Comparison of ENCODE assay signal across 35 cellular contexts in genomic region chr2:240129731-240130392, GRCh38. TPM values are rescaled to one million over a fixed set of nuclear protein-coding genes. Genes with fewer than 3 reads are reported as not detected.
DNase-seq lines count a peak whose midpoint lies in the region; ATAC-seq and TF ChIP-seq lines count a peak whose summit lies in the region.
"Had no signal": no experiment of that assay in that cellular context is flagged by ENCODE, and none has a peak within 500 bp of the region (broad histone marks: within the 10 kb centered on the region; RNA-seq: fewer than 3 reads in every experiment).

No MANE protein-coding gene starts in this region.

- intact Hi-C loops in natural killer cell (cut with micrococcal nuclease), result no loop called here
- intact Hi-C loops in posterior vena cava (cut with DNase I), result no loop called here
- intact Hi-C loops in gastrocnemius medialis (cut with DNase I; ENCODE audit: low total_unique reads), result loop anchor here (10.0 kb wide), 1 partner anchor 305 kb away; the partner anchor contains the start of gene GPC1

- peaks cover 11 to 13% of the 10 kb centered on the region in 2 donors for H3K4me1 Mint-ChIP-seq in natural killer cell
- H3K4me1 Mint-ChIP-seq in natural killer cell treated with Interleukin-12 subunit alpha and Interleukin-12 subunit beta and Interleukin-15 and Interleukin-18, amount 100 ng/mL, for 72 hours (ENCODE audit: low read depth in 2 of 2), result peaks cover 8 to 14% of the 10 kb centered on the region in 2 donors
- peaks cover 11% of the 10 kb centered on the region for H3K4me1 Mint-ChIP-seq in activated CD8-positive, alpha-beta T cell treated with anti-CD3 and anti-CD28 coated beads, Interleukin-2, amount 10 ng/mL, durations not matched to agents 7 days and 5 days (ENCODE audit: low read depth)

- no peak overlapping the region for H3K4me3 Mint-ChIP-seq in natural killer cell
- no peak overlapping the region for H3K4me3 Mint-ChIP-seq in natural killer cell treated with Interleukin-12 subunit alpha and Interleukin-12 subunit beta and Interleukin-15 and Interleukin-18, amount 100 ng/mL, for 72 hours
- H3K4me3 Mint-ChIP-seq in activated CD8-positive, alpha-beta T cell treated with anti-CD3 and anti-CD28 coated beads, Interleukin-2, amount 10 ng/mL, durations not matched to agents 7 days and 5 days, result no peak overlapping the region
- H3K4me3 Mint-ChIP-seq: activated naive CD8-positive, alpha-beta T cell; activated T-helper 1 cell treated with anti-CD3 and anti-CD28 coated beads, Interleukin-12 subunit alpha, Interleukin-12 subunit beta, Interleukin-2, Interleukin-4 antibody, amounts not matched to agents 30 ng/mL and 10 ng/mL and 1 ng/mL, durations not matched to agents 14 hours and 24 hours and 36 hours; CD4-positive, CD25-positive, alpha-beta regulatory T cell; stimulated activated naive B cell treated with anti-CD40 and anti-IgM and Interleukin-4, amounts not matched to agents 10 μg/mL and 1 μg/mL and 100 μg/mL, for 72 hours had no signal

- in situ Hi-C loops in gastrocnemius medialis (cut with MboI; ENCODE audit: low sequenced_read_pairs in 4 of 4), result loop anchor here in 1 of 4 donors (25.0 kb wide), 1 partner anchor 1093 kb away; no protein-coding TSS in a partner anchor

- no peaks in the 10 kb centered on the region for H3K9me3 ChIP-seq in gastrocnemius medialis
- H3K9me3 ChIP-seq: A549, ascending aorta, colonic mucosa, left lung, neutrophil, prostate gland had no signal

- H3K4me3 ChIP-seq in gastrocnemius medialis, result no peak overlapping the region
- H3K4me3 ChIP-seq: A549, ascending aorta, colonic mucosa, left lung, PC-9, prostate gland had no signal

- TF ChIP-seq CTCF in natural killer cell (IDR thresholded peaks at IDR 0.05) (no peak), gastrocnemius medialis (IDR thresholded peaks at IDR 0.05 in 4 of 5, conservative IDR thresholded peaks at IDR 0.05 in 1 of 5) (no peak)

- H3K27ac ChIP-seq in gastrocnemius medialis, result no peak overlapping the region
- H3K27ac ChIP-seq: A549, ascending aorta, colonic mucosa, left lung, neutrophil, PC-9, prostate gland had no signal

- DNase-seq in activated CD8-positive, alpha-beta memory T cell treated with anti-CD3 and anti-CD28 coated beads, Interleukin-2, amount 50 U/mL, for 48 hours, result peak; percentile 36
- no peak for DNase-seq in activated CD8-positive, alpha-beta memory T cell treated with anti-CD3 and anti-CD28 coated beads, Interleukin-2, amount 50 U/mL, for 4 hours
- DNase-seq in natural killer cell (peak; percentile 6), posterior vena cava (ENCODE audit: low spot score) (peak; percentile 70), gastrocnemius medialis (no peak)
- no peak for DNase-seq in natural killer cell treated with Interleukin-12 subunit alpha and Interleukin-12 subunit beta and Interleukin-15 and Interleukin-18, amount 100 ng/mL, for 72 hours (ENCODE audit: low spot score)
- no peak for DNase-seq in activated CD8-positive, alpha-beta T cell treated with anti-CD3 and anti-CD28 coated beads, Interleukin-2, amount 10 ng/mL, durations not matched to agents 7 days and 5 days
- DNase-seq: activated CD4-positive, alpha-beta T cell treated with anti-CD3 and anti-CD28 coated beads for 1 hour; Calu3; CD4-positive, CD25-positive, alpha-beta regulatory T cell; colonic mucosa; DMS79 treated with DMSO at 0.1 percent for 48 hours; effector CD8-positive, alpha-beta T cell; erythroblast; GF-D8; glutamatergic neuron; NCI-H1436; NCI-H2081; NCI-H2227 treated with DMSO at 0.1 percent for 48 hours; NCI-H526 treated with DMSO at 0.1 percent for 48 hours; PC-9; SHP77 treated with DMSO at 0.1 percent for 48 hours; stimulated activated naive B cell treated with anti-CD40 and anti-IgM and Interleukin-4, amounts not matched to agents 10 μg/mL and 1 μg/mL and 100 μg/mL, for 72 hours; T-helper 2 cell had no signal

- peaks cover 0 to 38% of the 10 kb centered on the region in 2 donors for H3K36me3 ChIP-seq in gastrocnemius medialis

- CTCF ChIA-PET in activated CD8-positive, alpha-beta T cell treated with anti-CD3 and anti-CD28 coated beads, Interleukin-2, amount 10 ng/mL, durations not matched to agents 7 days and 5 days (lab: Charles Lee), result no interaction called here

- POLR2A ChIA-PET in activated CD8-positive, alpha-beta T cell treated with anti-CD3 and anti-CD28 coated beads, Interleukin-2, amount 10 ng/mL, durations not matched to agents 7 days and 5 days (lab: Charles Lee), result no interaction called here

- no peak for ATAC-seq in natural killer cell
- ATAC-seq in natural killer cell treated with Interleukin-12 subunit alpha and Interleukin-12 subunit beta and Interleukin-15 and Interleukin-18, amount 100 ng/mL, for 72 hours, result no peak
- no peak for ATAC-seq in gastrocnemius medialis
- ATAC-seq in HG03520 (IDR thresholded peaks at IDR 0.05; ENCODE audit: unreplicated experiment), result no peak
- ATAC-seq in activated CD8-positive, alpha-beta T cell treated with anti-CD3 and anti-CD28 coated beads, Interleukin-2, amount 10 ng/mL, durations not matched to agents 7 days and 5 days, result no peak
- ATAC-seq: A549; left lung; stimulated activated naive B cell treated with anti-CD40 and anti-IgM and Interleukin-4, amounts not matched to agents 10 μg/mL and 1 μg/mL and 100 μg/mL, for 72 hours had no signal

- H3K27ac Mint-ChIP-seq in natural killer cell, result no peak overlapping the region
- H3K27ac Mint-ChIP-seq in natural killer cell treated with Interleukin-12 subunit alpha and Interleukin-12 subunit beta and Interleukin-15 and Interleukin-18, amount 100 ng/mL, for 72 hours, result no peak overlapping the region
- no peak overlapping the region for H3K27ac Mint-ChIP-seq in activated CD8-positive, alpha-beta T cell treated with anti-CD3 and anti-CD28 coated beads, Interleukin-2, amount 10 ng/mL, durations not matched to agents 7 days and 5 days
- H3K27ac Mint-ChIP-seq: activated naive CD8-positive, alpha-beta T cell; activated T-helper 1 cell treated with anti-CD3 and anti-CD28 coated beads, Interleukin-12 subunit alpha, Interleukin-12 subunit beta, Interleukin-2, Interleukin-4 antibody, amounts not matched to agents 30 ng/mL and 10 ng/mL and 1 ng/mL, durations not matched to agents 14 hours and 24 hours and 36 hours; CD4-positive, CD25-positive, alpha-beta regulatory T cell; stimulated activated naive B cell treated with anti-CD40 and anti-IgM and Interleukin-4, amounts not matched to agents 10 μg/mL and 1 μg/mL and 100 μg/mL, for 72 hours had no signal

- H3K27me3 ChIP-seq in gastrocnemius medialis, result no peaks in the 10 kb centered on the region
- H3K27me3 ChIP-seq: ascending aorta, colonic mucosa, left lung, neutrophil had no signal

- TF ChIP-seq POLR2A in gastrocnemius medialis (IDR thresholded peaks at IDR 0.05), result no peak

- H3K4me1 ChIP-seq in gastrocnemius medialis, result peaks cover 19 to 29% of the 10 kb centered on the region in 2 donors

- H3K36me3 Mint-ChIP-seq in natural killer cell, result no peaks in the 10 kb centered on the region
- H3K36me3 Mint-ChIP-seq in natural killer cell treated with Interleukin-12 subunit alpha and Interleukin-12 subunit beta and Interleukin-15 and Interleukin-18, amount 100 ng/mL, for 72 hours, result peaks cover 22% of the 10 kb centered on the region
- H3K36me3 Mint-ChIP-seq in activated CD8-positive, alpha-beta T cell treated with anti-CD3 and anti-CD28 coated beads, Interleukin-2, amount 10 ng/mL, durations not matched to agents 7 days and 5 days (ENCODE audit: low read depth), result peaks cover 38% of the 10 kb centered on the region

- H3K9me3 Mint-ChIP-seq in natural killer cell, result no peaks in the 10 kb centered on the region
- H3K9me3 Mint-ChIP-seq in natural killer cell treated with Interleukin-12 subunit alpha and Interleukin-12 subunit beta and Interleukin-15 and Interleukin-18, amount 100 ng/mL, for 72 hours, result no peaks in the 10 kb centered on the region
- H3K9me3 Mint-ChIP-seq in activated CD8-positive, alpha-beta T cell treated with anti-CD3 and anti-CD28 coated beads, Interleukin-2, amount 10 ng/mL, durations not matched to agents 7 days and 5 days (ENCODE audit: insufficient read depth), result no peaks in the 10 kb centered on the region
- H3K9me3 Mint-ChIP-seq: activated T-helper 1 cell treated with anti-CD3 and anti-CD28 coated beads, Interleukin-12 subunit alpha, Interleukin-12 subunit beta, Interleukin-2, Interleukin-4 antibody, amounts not matched to agents 30 ng/mL and 10 ng/mL and 1 ng/mL, durations not matched to agents 14 hours and 24 hours and 36 hours; stimulated activated naive B cell treated with anti-CD40 and anti-IgM and Interleukin-4, amounts not matched to agents 10 μg/mL and 1 μg/mL and 100 μg/mL, for 72 hours had no signal

- no peaks in the 10 kb centered on the region for H3K27me3 Mint-ChIP-seq in natural killer cell (ENCODE audit: low read depth in 2 of 2)
- no peaks in the 10 kb centered on the region for H3K27me3 Mint-ChIP-seq in natural killer cell treated with Interleukin-12 subunit alpha and Interleukin-12 subunit beta and Interleukin-15 and Interleukin-18, amount 100 ng/mL, for 72 hours
- no peaks in the 10 kb centered on the region for H3K27me3 Mint-ChIP-seq in activated CD8-positive, alpha-beta T cell treated with anti-CD3 and anti-CD28 coated beads, Interleukin-2, amount 10 ng/mL, durations not matched to agents 7 days and 5 days (ENCODE audit: low read depth)
- H3K27me3 Mint-ChIP-seq: activated naive CD8-positive, alpha-beta T cell; CD4-positive, CD25-positive, alpha-beta regulatory T cell; stimulated activated naive B cell treated with anti-CD40 and anti-IgM and Interleukin-4, amounts not matched to agents 10 μg/mL and 1 μg/mL and 100 μg/mL, for 72 hours had no signal

RNA-seq across cellular contexts. Expression of gene COPS9, which starts 6.2 kb away (rescaled TPM):
- total RNA-seq in natural killer cell (10 to 100 TPM; 51.5 to 76.5 (median 53.5) TPM), posterior vena cava (100 to 1,000 TPM in 1 of 2 donors, 10 to 100 TPM in 1; 93.3 to 127 TPM), gastrocnemius medialis (100 to 1,000 TPM; 163 to 219 (median 193) TPM)
- total RNA-seq in natural killer cell treated with Interleukin-12 subunit alpha and Interleukin-12 subunit beta and Interleukin-15 and Interleukin-18, amount 100 ng/mL, for 72 hours, result 100 to 1,000 TPM; 117 to 131 TPM
- 100 to 1,000 TPM; 120 to 129 TPM for total RNA-seq in activated CD8-positive, alpha-beta T cell treated with anti-CD3 and anti-CD28 coated beads, Interleukin-2, amount 10 ng/mL, durations not matched to agents 7 days and 5 days

RNA-seq across cellular contexts. Expression of gene OTOS, which starts 10.6 kb away (rescaled TPM):
- total RNA-seq in natural killer cell (not detected), posterior vena cava (not detected), gastrocnemius medialis (not detected)
- not detected for total RNA-seq in natural killer cell treated with Interleukin-12 subunit alpha and Interleukin-12 subunit beta and Interleukin-15 and Interleukin-18, amount 100 ng/mL, for 72 hours
- not detected for total RNA-seq in activated CD8-positive, alpha-beta T cell treated with anti-CD3 and anti-CD28 coated beads, Interleukin-2, amount 10 ng/mL, durations not matched to agents 7 days and 5 days
- total RNA-seq: activated CD8-positive, alpha-beta memory T cell treated with anti-CD3 and anti-CD28 coated beads for 36 hours; activated T-helper 1 cell treated with anti-CD3 and anti-CD28 coated beads, Interleukin-12 subunit alpha, Interleukin-12 subunit beta, Interleukin-2, Interleukin-4 antibody, amounts not matched to agents 30 ng/mL and 10 ng/mL and 1 ng/mL, durations not matched to agents 14 hours and 24 hours and 36 hours; ascending aorta; Calu3; CD4-positive, CD25-positive, alpha-beta regulatory T cell; colonic mucosa; left lung; LHCN-M2; PC-9; prostate gland; temporal lobe had no signal

Comparison
In these comparisons a context has a peak if more than half of its experiments do, and no peak if none do; other contexts are left out.
1. DNase-seq: peak in activated CD8-positive, alpha-beta memory T cell treated with anti-CD3 and anti-CD28 coated beads, Interleukin-2, amount 50 U/mL, for 48 hours (single experiment), natural killer cell (single experiment) and posterior vena cava (single experiment); none in activated CD8-positive, alpha-beta memory T cell treated with anti-CD3 and anti-CD28 coated beads, Interleukin-2, amount 50 U/mL, for 4 hours (single experiment), natural killer cell treated with Interleukin-12 subunit alpha and Interleukin-12 subunit beta and Interleukin-15 and Interleukin-18, amount 100 ng/mL, for 72 hours (single experiment), gastrocnemius medialis (0 of 2) and activated CD8-positive, alpha-beta T cell treated with anti-CD3 and anti-CD28 coated beads, Interleukin-2, amount 10 ng/mL, durations not matched to agents 7 days and 5 days (single experiment).